ENCODE assay signal across 1 cellular context in genomic region chr19:39212377-39212742, GRCh38.
TF ChIP-seq lines count a peak whose summit lies in the region.

No MANE protein-coding gene starts in this region.

TF ChIP-seq in K562, 482 proteins besides CTCF, POLR2A, EP300 and RAD21 (continued from another document):
- TF ChIP-seq ID3 (CRISPR knock-in tag; IDR thresholded peaks at IDR 0.05) (no peak), ID3 (tag; IDR thresholded peaks at IDR 0.05) (no peak), BRCA1 (IDR thresholded peaks at IDR 0.05) (no peak), BRCA1 (CRISPR knock-in tag; IDR thresholded peaks at IDR 0.05) (no peak), ZNF133 (CRISPR knock-in tag; IDR thresholded peaks at IDR 0.05) (no peak), GTF2E2 (tag; IDR thresholded peaks at IDR 0.05) (no peak), TRIM28 (IDR thresholded peaks at IDR 0.05) (no peak), DMBX1 (CRISPR knock-in tag; IDR thresholded peaks at IDR 0.05; ENCODE audit: borderline replicate concordance) (no peak), ZEB2 (IDR thresholded peaks at IDR 0.05) (no peak; the same call in 1 of the 2 replicates), HMGXB4 (CRISPR knock-in tag; IDR thresholded peaks at IDR 0.05) (no peak), ZNF232 (CRISPR knock-in tag; IDR thresholded peaks at IDR 0.05) (no peak), ZNF551 (CRISPR knock-in tag; IDR thresholded peaks at IDR 0.05) (no peak), ESRRA (IDR thresholded peaks at IDR 0.05; ENCODE audit: borderline replicate concordance, low read depth) (0 out of 2 replicates have a peak, but pooled peaks have one; percentile 16), MITF (IDR thresholded peaks at IDR 0.05) (no peak), ILK (tag; IDR thresholded peaks at IDR 0.05; ENCODE audit: borderline replicate concordance, low read depth) (no peak), ZNF609 (CRISPR knock-in tag; IDR thresholded peaks at IDR 0.05; ENCODE audit: borderline replicate concordance) (no peak), PRDM10 (IDR thresholded peaks at IDR 0.05; ENCODE audit: partially characterized antibody) (no peak), KLF1 (tag; IDR thresholded peaks at IDR 0.05) (no peak), ZNF639 (CRISPR knock-in tag; conservative IDR thresholded peaks at IDR 0.05 in 1 of 2, IDR thresholded peaks at IDR 0.05 in 1 of 2) (no peak), ARID2 (IDR thresholded peaks at IDR 0.05) (peak; percentile 87), ZZZ3 (IDR thresholded peaks at IDR 0.05) (no peak), ZNF224 (CRISPR knock-in tag; IDR thresholded peaks at IDR 0.05) (no peak), ARNT (IDR thresholded peaks at IDR 0.05) (peak in 1 of 2 experiments; percentile 44; a peak in 1 of 4 replicates), TAL1 (IDR thresholded peaks at IDR 0.05) (no peak)
